ENCODE assay signal across 1 cellular context in the genomic region with DNA sequence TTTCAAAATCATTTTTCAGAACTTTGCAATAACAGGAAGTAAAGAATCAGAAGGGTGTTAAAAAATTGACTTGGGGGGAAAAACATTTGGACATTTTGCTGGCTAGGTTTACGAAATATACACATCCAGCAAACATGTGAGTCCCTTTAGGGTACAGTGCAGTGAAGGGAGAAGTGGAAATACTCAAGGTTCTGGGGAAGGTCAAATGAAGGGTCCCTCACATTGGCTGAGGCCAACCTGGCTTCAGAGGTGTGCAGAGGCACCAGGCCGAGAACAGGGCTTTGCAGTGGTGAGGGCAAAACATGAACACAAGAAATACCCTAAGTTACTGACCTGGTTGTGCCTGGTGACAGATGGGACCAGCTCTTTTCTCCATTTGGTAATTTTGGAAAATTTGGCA.
TF ChIP-seq lines count a peak whose summit lies in the region.

No MANE protein-coding gene starts in this region.

TF ChIP-seq in HepG2, 621 proteins besides CTCF, POLR2A, EP300 and RAD21:
- TF ChIP-seq SRSF1 (optimal IDR thresholded peaks at IDR 0.05; ENCODE audit: low read depth, low read length) (no peak), ZFY (CRISPR knock-in tag; IDR thresholded peaks at IDR 0.05) (peak; percentile 17; the same call in 1 of the 2 replicates)
